In the genomic region with DNA sequence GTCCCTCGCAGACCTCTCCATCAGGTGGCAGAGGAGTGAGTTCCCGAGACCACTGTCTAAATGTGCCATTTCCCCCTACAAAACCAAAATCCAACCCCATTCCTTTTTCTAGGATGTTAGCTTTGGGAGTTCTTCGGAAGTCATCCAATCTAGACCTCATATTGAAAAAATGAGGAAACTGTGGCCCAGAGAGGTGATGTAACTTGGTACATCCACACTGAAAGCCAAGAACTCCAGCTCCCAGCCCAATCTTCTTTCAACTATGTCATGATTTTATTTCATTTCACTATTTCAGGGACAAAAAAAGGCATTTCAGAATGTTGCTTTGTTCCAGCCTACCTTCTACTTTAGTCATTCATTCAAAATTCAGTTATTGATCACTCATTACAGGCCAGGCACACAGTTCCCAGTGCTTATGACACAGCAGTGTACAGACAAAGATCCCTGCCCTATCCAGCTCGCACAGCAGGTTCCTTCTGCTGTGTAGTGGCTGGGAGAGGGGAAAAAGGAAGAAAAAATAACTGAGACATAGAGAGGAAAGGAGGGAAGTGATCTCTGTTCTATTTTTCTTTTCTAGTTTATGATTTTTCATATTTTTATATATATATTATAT, we compare ENCODE assay signal across 17 cellular contexts. TPM values are rescaled to one million over a fixed set of nuclear protein-coding genes. Genes with fewer than 3 reads are reported as not detected.
DNase-seq lines count a peak whose midpoint lies in the region; ATAC-seq, FAIRE-seq and TF ChIP-seq lines count a peak whose summit lies in the region.
"Had no signal": no experiment of that assay in that cellular context is flagged by ENCODE, and none has a peak within 500 bp of the region (broad histone marks: within the 10 kb centered on the region; RNA-seq: fewer than 3 reads in every experiment).

No MANE protein-coding gene starts in this region.

- ATAC-seq in GM19351 (IDR thresholded peaks at IDR 0.05; ENCODE audit: unreplicated experiment) (no peak), natural killer cell (no peak)
- ATAC-seq: activated CD4-positive, CD25-positive, alpha-beta regulatory T cell treated with anti-CD3 and anti-CD28 coated beads, Interleukin-2, amount 50 U/mL, for 24 hours; activated T-cell treated with anti-CD3 and anti-CD28 coated beads, Interleukin-2, amount 50 U/mL, for 72 hours had no signal

- no peaks in the 10 kb centered on the region for H3K27me3 Mint-ChIP-seq in neural crest cell (ENCODE audit: low read depth)
- H3K27me3 Mint-ChIP-seq in natural killer cell (ENCODE audit: low read depth in 2 of 2), result no peaks in the 10 kb centered on the region
- H3K27me3 Mint-ChIP-seq: activated naive CD8-positive, alpha-beta T cell treated with anti-CD3 and anti-CD28 coated beads for 36 hours had no signal

- no peaks in the 10 kb centered on the region for H3K27me3 ChIP-seq in WERI-Rb-1 (ENCODE audit: insufficient read depth, low read depth, severe bottlenecking)
- H3K27me3 ChIP-seq: dorsolateral prefrontal cortex, testis had no signal

- no peak overlapping the region for H3K4me3 ChIP-seq in WERI-Rb-1 (ENCODE audit: low read depth, low read length)
- H3K4me3 ChIP-seq: dorsolateral prefrontal cortex, testis had no signal

- no peak for TF ChIP-seq POLR2A in GM12891 (IDR thresholded peaks at IDR 0.05; ENCODE audit: low read depth, low read length)

- peaks cover 20% of the 10 kb centered on the region for H3K4me1 Mint-ChIP-seq in neural crest cell
- H3K4me1 Mint-ChIP-seq in natural killer cell, result peaks cover 44 to 58% of the 10 kb centered on the region in 2 donors

- H3K36me3 ChIP-seq in WERI-Rb-1, result peaks cover 33% of the 10 kb centered on the region

- H3K27ac Mint-ChIP-seq in neural crest cell (ENCODE audit: unreplicated experiment), result peak overlapping the region; percentile 68
- peak overlapping the region in 1 of 2 donors; percentile 61 for H3K27ac Mint-ChIP-seq in natural killer cell
- H3K27ac Mint-ChIP-seq: activated naive CD8-positive, alpha-beta T cell treated with anti-CD3 and anti-CD28 coated beads for 36 hours; activated T-cell treated with anti-CD3 and anti-CD28 coated beads, Interleukin-2, amount 50 U/mL, for 72 hours; T-helper 1 cell treated with Interleukin-12 subunit alpha and Interleukin-12 subunit beta and Interleukin-4 antibody, amounts not matched to agents 30 μg/mL and 1 μg/mL, for 36 hours had no signal

- H3K9me3 ChIP-seq in WERI-Rb-1 (ENCODE audit: severe bottlenecking), result no peaks in the 10 kb centered on the region
- H3K9me3 ChIP-seq: testis had no signal

- TF ChIP-seq CTCF in WERI-Rb-1 (IDR thresholded peaks at IDR 0.05; ENCODE audit: low read depth, low read length) (0 out of 2 replicates have a peak, but pooled peaks have one; percentile 8), neural crest cell (conservative IDR thresholded peaks at IDR 0.05) (no peak), natural killer cell (IDR thresholded peaks at IDR 0.05) (no peak)

- H3K4me3 Mint-ChIP-seq in neural crest cell (no peak overlapping the region), natural killer cell (no peak overlapping the region)
- H3K4me3 Mint-ChIP-seq: activated naive CD8-positive, alpha-beta T cell treated with anti-CD3 and anti-CD28 coated beads for 36 hours; activated T-cell treated with anti-CD3 and anti-CD28 coated beads, Interleukin-2, amount 50 U/mL, for 72 hours; T-helper 1 cell treated with Interleukin-12 subunit alpha and Interleukin-12 subunit beta and Interleukin-4 antibody, amounts not matched to agents 30 μg/mL and 1 μg/mL, for 36 hours had no signal

- H3K36me3 Mint-ChIP-seq in neural crest cell (ENCODE audit: low read depth), result peaks cover 21% of the 10 kb centered on the region
- H3K36me3 Mint-ChIP-seq in natural killer cell, result no peaks in the 10 kb centered on the region

- intact Hi-C loops in natural killer cell (cut with micrococcal nuclease), result loop anchor here (10.0 kb wide), 1 partner anchor 111 kb away; no protein-coding TSS in a partner anchor

- no peak for FAIRE-seq in GM12891 (lab: Jason Lieb, UNC)

- DNase-seq in CD1c-positive myeloid dendritic cell (ENCODE audit: extremely low spot score) (peak; percentile 27), WERI-Rb-1 (no peak), fibroblast of peridontal ligament (ENCODE audit: extremely low read depth) (peak; percentile 50), neural crest cell (ENCODE audit: low read depth, low spot score) (no peak), natural killer cell (no peak), GM12891 (ENCODE audit: insufficient read length, low spot score) (no peak)
- DNase-seq: activated naive CD8-positive, alpha-beta T cell treated with anti-CD3 and anti-CD28 coated beads for 36 hours; activated T-cell treated with anti-CD3 and anti-CD28 coated beads, Interleukin-2, amount 50 U/mL, for 72 hours; dorsolateral prefrontal cortex; GOT3; NCI-H1417 treated with DMSO at 0.1 percent for 48 hours; NCI-H69; SIG-M5; testis had no signal

- H3K27ac ChIP-seq in WERI-Rb-1, result no peak overlapping the region
- H3K27ac ChIP-seq: testis had no signal

- no peaks in the 10 kb centered on the region for H3K9me3 Mint-ChIP-seq in neural crest cell
- H3K9me3 Mint-ChIP-seq in natural killer cell, result no peaks in the 10 kb centered on the region
- H3K9me3 Mint-ChIP-seq: activated naive CD8-positive, alpha-beta T cell treated with anti-CD3 and anti-CD28 coated beads for 36 hours; activated T-cell treated with anti-CD3 and anti-CD28 coated beads, Interleukin-2, amount 50 U/mL, for 72 hours; T-helper 1 cell treated with Interleukin-12 subunit alpha and Interleukin-12 subunit beta and Interleukin-4 antibody, amounts not matched to agents 30 μg/mL and 1 μg/mL, for 36 hours had no signal

TF ChIP-seq in GM12891, 5 proteins besides CTCF, POLR2A, EP300 and RAD21:
- TF ChIP-seq PAX5 (IDR thresholded peaks at IDR 0.05; ENCODE audit: insufficient read depth, low read length, severe bottlenecking), result no peak
- TF ChIP-seq POU2F2 (IDR thresholded peaks at IDR 0.05; ENCODE audit: low read depth, low read length), result no peak

RNA-seq across cellular contexts. Expression of gene SCRN1, which starts 35.8 kb away (rescaled TPM):
- total RNA-seq in neural crest cell (76.8 and 79.4 TPM in 2 replicates), natural killer cell (10 to 100 TPM; 23.4 to 31.3 (median 26.9) TPM)
- 38.2 TPM for polyA plus RNA-seq in GM12891 (2012; ENCODE audit: low read depth, missing spikeins)

Comparison
In these comparisons a context has a peak if more than half of its experiments do, and no peak if none do; other contexts are left out.
1. DNase-seq: peak in CD1c-positive myeloid dendritic cell (single experiment) and fibroblast of peridontal ligament (single experiment); none in WERI-Rb-1 (single experiment), neural crest cell (single experiment), natural killer cell (single experiment) and GM12891 (single experiment).